In the genomic region with DNA sequence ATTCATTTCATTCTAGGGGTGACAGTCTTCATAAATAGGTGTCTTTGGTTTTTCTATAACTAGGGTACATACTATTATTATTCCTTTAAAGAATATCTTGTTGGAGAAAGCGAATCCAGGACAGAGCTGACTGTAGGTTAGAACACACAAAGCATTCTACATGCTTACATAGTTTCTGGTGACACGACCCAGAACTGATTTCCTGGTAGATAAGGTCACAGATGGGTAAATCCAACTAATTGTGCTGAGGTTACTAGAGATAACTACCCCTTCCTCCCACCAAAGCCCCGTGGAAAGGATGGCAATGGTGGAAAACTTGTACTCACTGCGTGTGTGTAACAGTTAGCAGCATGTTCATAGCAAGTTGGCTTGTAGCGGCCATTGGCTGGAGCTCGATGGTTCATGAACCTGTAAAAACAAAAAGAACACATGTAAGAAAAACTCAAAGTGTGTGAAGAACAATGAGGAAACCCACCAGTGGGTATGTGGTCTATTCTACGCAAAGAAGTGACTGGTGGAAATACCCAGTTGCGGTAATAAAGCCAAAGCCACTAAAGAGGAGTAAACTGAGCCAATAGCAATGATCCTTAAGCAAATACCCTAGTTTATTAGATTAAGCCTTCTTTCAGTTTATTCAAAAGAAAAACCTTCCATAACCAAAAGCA, we compare ENCODE assay signal across 25 cellular contexts. TPM values are rescaled to one million over a fixed set of nuclear protein-coding genes. Genes with fewer than 3 reads are reported as not detected.
DNase-seq lines count a peak whose midpoint lies in the region; ATAC-seq and TF ChIP-seq lines count a peak whose summit lies in the region.
"Had no signal": no experiment of that assay in that cellular context is flagged by ENCODE, and none has a peak within 500 bp of the region (broad histone marks: within the 10 kb centered on the region; RNA-seq: fewer than 3 reads in every experiment).

No MANE protein-coding gene starts in this region.

- H3K9me3 Mint-ChIP-seq in activated T-cell treated with anti-CD3 and anti-CD28 coated beads, Interleukin-2, amount 50 U/mL, for 72 hours, result no peaks in the 10 kb centered on the region
- H3K9me3 Mint-ChIP-seq in activated naive CD8-positive, alpha-beta T cell treated with anti-CD3 and anti-CD28 coated beads for 36 hours, result no peaks in the 10 kb centered on the region
- H3K9me3 Mint-ChIP-seq in natural killer cell, result no peaks in the 10 kb centered on the region
- H3K9me3 Mint-ChIP-seq: activated naive CD4-positive, alpha-beta T cell treated with anti-CD3 and anti-CD28 coated beads, Interleukin-2, amount 10 ng/mL, durations not matched to agents 7 days and 5 days; activated T-helper 17 cell treated with anti-CD3 and anti-CD28 coated beads, Interleukin-2, amount 50 U/mL, for 72 hours had no signal

- no peaks in the 10 kb centered on the region for H3K27me3 Mint-ChIP-seq in activated T-cell treated with anti-CD3 and anti-CD28 coated beads, Interleukin-2, amount 50 U/mL, for 72 hours (ENCODE audit: low read depth)
- no peaks in the 10 kb centered on the region for H3K27me3 Mint-ChIP-seq in activated naive CD8-positive, alpha-beta T cell treated with anti-CD3 and anti-CD28 coated beads for 36 hours
- H3K27me3 Mint-ChIP-seq in natural killer cell (ENCODE audit: low read depth in 2 of 2), result no peaks in the 10 kb centered on the region
- H3K27me3 Mint-ChIP-seq: activated naive CD4-positive, alpha-beta T cell treated with anti-CD3 and anti-CD28 coated beads, Interleukin-2, amount 10 ng/mL, durations not matched to agents 7 days and 5 days; activated T-helper 17 cell treated with anti-CD3 and anti-CD28 coated beads, Interleukin-2, amount 50 U/mL, for 72 hours had no signal

- peak in 1 of 2 donors; percentile 15 for DNase-seq in activated T-cell treated with anti-CD3 and anti-CD28 coated beads, Interleukin-2, amount 50 U/mL, for 72 hours
- no peak for DNase-seq in activated T-cell treated with anti-CD3 and anti-CD28 coated beads, Interleukin-2, amount 50 U/mL, for 48 hours
- DNase-seq in activated naive CD8-positive, alpha-beta T cell treated with anti-CD3 and anti-CD28 coated beads for 36 hours, result peak; percentile 24
- DNase-seq in natural killer cell (peak; percentile 28), uterus (no peak)
- DNase-seq: activated CD4-positive, alpha-beta T cell treated with anti-CD3 and anti-CD28 coated beads for 4 hours; activated naive CD4-positive, alpha-beta T cell treated with anti-CD3 and anti-CD28 coated beads, Interleukin-2, amount 10 ng/mL, durations not matched to agents 7 days and 5 days; DMS 273 treated with DMSO at 0.1 percent for 48 hours; H9; kidney glomerular epithelial cell; NCI-H146; NCI-H446; NCI-H748 treated with DMSO at 0.1 percent for 48 hours; SIG-M5; sigmoid colon; stimulated activated CD4-positive, alpha-beta T cell treated with anti-CD3 and anti-CD28 coated beads, Interleukin-4, amount 100 ng/mL, for 24 hours; T1000; upper lobe of right lung had no signal

- peaks cover 38% of the 10 kb centered on the region for H3K4me1 Mint-ChIP-seq in activated T-cell treated with anti-CD3 and anti-CD28 coated beads, Interleukin-2, amount 50 U/mL, for 72 hours (ENCODE audit: low read depth)
- peaks cover 42% of the 10 kb centered on the region for H3K4me1 Mint-ChIP-seq in activated naive CD8-positive, alpha-beta T cell treated with anti-CD3 and anti-CD28 coated beads for 36 hours
- H3K4me1 Mint-ChIP-seq in natural killer cell, result peaks cover 43 to 47% of the 10 kb centered on the region in 2 donors

- peak overlapping the region; percentile 87 for H3K27ac Mint-ChIP-seq in activated T-cell treated with anti-CD3 and anti-CD28 coated beads, Interleukin-2, amount 50 U/mL, for 72 hours
- H3K27ac Mint-ChIP-seq in activated naive CD8-positive, alpha-beta T cell treated with anti-CD3 and anti-CD28 coated beads for 36 hours, result peak overlapping the region; percentile 84
- H3K27ac Mint-ChIP-seq in natural killer cell, result peak overlapping the region; percentile 56 to 85
- H3K27ac Mint-ChIP-seq: activated naive CD4-positive, alpha-beta T cell treated with anti-CD3 and anti-CD28 coated beads, Interleukin-2, amount 10 ng/mL, durations not matched to agents 7 days and 5 days; activated T-helper 17 cell treated with anti-CD3 and anti-CD28 coated beads, Interleukin-2, amount 50 U/mL, for 72 hours had no signal

- ATAC-seq in activated T-cell treated with anti-CD3 and anti-CD28 coated beads, Interleukin-2, amount 50 U/mL, for 72 hours (replicated peaks in 1 of 2), result peak; percentile 48 to 80
- peak; percentile 82 to 94 (median 85) for ATAC-seq in natural killer cell
- ATAC-seq in HG03175 (IDR thresholded peaks at IDR 0.05; ENCODE audit: unreplicated experiment), result no peak
- no peak for ATAC-seq in GM21367 (IDR thresholded peaks at IDR 0.05; ENCODE audit: unreplicated experiment)
- ATAC-seq in HG03565 (IDR thresholded peaks at IDR 0.05; ENCODE audit: unreplicated experiment), result no peak
- ATAC-seq: activated T-helper 17 cell treated with anti-CD3 and anti-CD28 coated beads, Interleukin-2, amount 50 U/mL, for 72 hours; upper lobe of right lung had no signal

- no peak overlapping the region for H3K4me3 ChIP-seq in uterus
- H3K4me3 ChIP-seq: prostate gland, sigmoid colon, suprapubic skin, upper lobe of right lung had no signal

- no peaks in the 10 kb centered on the region for H3K36me3 ChIP-seq in uterus
- H3K36me3 ChIP-seq: prostate gland had no signal

- H3K9me3 ChIP-seq in uterus, result no peaks in the 10 kb centered on the region
- H3K9me3 ChIP-seq: prostate gland, sigmoid colon, suprapubic skin, upper lobe of right lung had no signal

- H3K4me3 Mint-ChIP-seq in activated T-cell treated with anti-CD3 and anti-CD28 coated beads, Interleukin-2, amount 50 U/mL, for 72 hours, result peak overlapping the region; percentile 14 to 66
- peak overlapping the region; percentile 16 for H3K4me3 Mint-ChIP-seq in activated naive CD8-positive, alpha-beta T cell treated with anti-CD3 and anti-CD28 coated beads for 36 hours
- H3K4me3 Mint-ChIP-seq in natural killer cell, result peak overlapping the region; percentile 59
- H3K4me3 Mint-ChIP-seq: activated naive CD4-positive, alpha-beta T cell treated with anti-CD3 and anti-CD28 coated beads, Interleukin-2, amount 10 ng/mL, durations not matched to agents 7 days and 5 days; activated T-helper 17 cell treated with anti-CD3 and anti-CD28 coated beads, Interleukin-2, amount 50 U/mL, for 72 hours; H9 had no signal

- H3K27me3 ChIP-seq in uterus, result no peaks in the 10 kb centered on the region
- H3K27me3 ChIP-seq: sigmoid colon, suprapubic skin, upper lobe of right lung had no signal

- no peak for TF ChIP-seq POLR2A in uterus (IDR thresholded peaks at IDR 0.05)

- intact Hi-C loops in natural killer cell (cut with micrococcal nuclease) (no loop called here), uterus (cut with DNase I; ENCODE audit: low total_unique reads) (no loop called here)

- H3K4me1 ChIP-seq in uterus, result no peaks in the 10 kb centered on the region
- H3K4me1 ChIP-seq: prostate gland, suprapubic skin, upper lobe of right lung had no signal

- peaks cover 18 to 35% of the 10 kb centered on the region in 2 donors for H3K36me3 Mint-ChIP-seq in activated T-cell treated with anti-CD3 and anti-CD28 coated beads, Interleukin-2, amount 50 U/mL, for 72 hours (ENCODE audit: insufficient read depth in 2 of 2)
- peaks cover 54% of the 10 kb centered on the region for H3K36me3 Mint-ChIP-seq in activated naive CD8-positive, alpha-beta T cell treated with anti-CD3 and anti-CD28 coated beads for 36 hours
- no peaks in the 10 kb centered on the region for H3K36me3 Mint-ChIP-seq in natural killer cell

- no peak overlapping the region for H3K27ac ChIP-seq in uterus
- H3K27ac ChIP-seq: prostate gland, sigmoid colon, suprapubic skin, upper lobe of right lung, VCaP had no signal

- TF ChIP-seq CTCF in natural killer cell (IDR thresholded peaks at IDR 0.05) (no peak), uterus (IDR thresholded peaks at IDR 0.05) (no peak)

RNA-seq across cellular contexts. Expression of a gene that starts 7.7 kb away (rescaled TPM):
- 10 to 100 TPM; 35.0 to 39.3 TPM for total RNA-seq in activated T-cell treated with anti-CD3 and anti-CD28 coated beads, Interleukin-2, amount 50 U/mL, for 72 hours
- 10 to 100 TPM; 26.6 to 26.8 TPM for total RNA-seq in activated naive CD8-positive, alpha-beta T cell treated with anti-CD3 and anti-CD28 coated beads for 36 hours
- total RNA-seq in natural killer cell (10 to 100 TPM; 18.7 to 33.5 (median 27.9) TPM), uterus (10 to 100 TPM in 3 of 4 donors, 1 to 10 TPM in 1; 1.3 to 27.9 (median 14.2) TPM)

Comparison
In these comparisons a context has a peak if more than half of its experiments do, and no peak if none do; other contexts are left out.
1. ATAC-seq: peak in activated T-cell treated with anti-CD3 and anti-CD28 coated beads, Interleukin-2, amount 50 U/mL, for 72 hours (2 of 2) and natural killer cell (3 of 3); none in HG03175 (single experiment), GM21367 (single experiment) and HG03565 (single experiment).
2. DNase-seq: peak in activated naive CD8-positive, alpha-beta T cell treated with anti-CD3 and anti-CD28 coated beads for 36 hours (single experiment) and natural killer cell (single experiment); none in activated T-cell treated with anti-CD3 and anti-CD28 coated beads, Interleukin-2, amount 50 U/mL, for 48 hours (0 of 2) and uterus (0 of 2).
3. Peak in every context shown above with its lines, with median percentiles within 50 percentile points of each other: H3K27ac Mint-ChIP-seq and H3K4me3 Mint-ChIP-seq.